Comparison of ENCODE assay signal across 16 cellular contexts in the genomic region with DNA sequence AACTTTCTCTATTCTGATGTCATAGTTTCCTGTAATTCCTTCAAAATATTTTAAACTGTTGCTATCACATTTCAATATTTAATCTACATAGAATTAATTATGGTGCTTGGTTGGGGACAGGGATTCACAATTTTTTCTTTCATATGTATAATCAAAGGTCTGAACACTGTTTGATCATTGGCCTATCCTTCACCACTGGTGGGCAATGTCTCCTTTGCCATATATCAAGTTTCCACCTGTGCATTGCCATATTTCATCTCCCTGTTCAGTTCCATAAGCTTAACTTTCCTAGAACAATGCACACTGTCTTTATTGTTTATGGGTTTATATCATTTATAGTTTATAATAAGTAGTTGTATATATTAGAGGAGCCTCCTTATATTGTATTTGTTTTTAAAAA.
"Had no signal": no experiment of that assay in that cellular context is flagged by ENCODE, and none has a peak within 500 bp of the region (broad histone marks: within the 10 kb centered on the region; RNA-seq: fewer than 3 reads in every experiment).

No MANE protein-coding gene starts in this region.

- H3K27ac ChIP-seq: body of pancreas, coronary artery, thyroid gland had no signal

- H3K9me3 ChIP-seq: body of pancreas, thyroid gland had no signal

- DNase-seq: activated CD4-positive, alpha-beta T cell treated with anti-CD3 and anti-CD28 coated beads, Interleukin-2, amount 10 ng/mL, durations not matched to agents 7 days and 5 days; activated CD4-positive, CD25-positive, alpha-beta regulatory T cell; activated CD8-positive, alpha-beta memory T cell treated with anti-CD3 and anti-CD28 coated beads, Interleukin-2, amount 50 U/mL, for 48 hours; activated gamma-delta T cell treated with Interleukin-2 at 50 U/mL for 16 hours; amniotic stem cell; body of pancreas; effector CD8-positive, alpha-beta T cell; hippocampal formation; kidney glomerular epithelial cell; mesendoderm; stimulated activated CD4-positive, alpha-beta T cell treated with anti-CD3 and anti-CD28 coated beads, Interleukin-2, amount 100 ng/mL, for 48 hours; stimulated activated naive B cell treated with anti-CD40 and anti-IgM and Interleukin-4, amounts not matched to agents 10 μg/mL and 1 μg/mL and 100 μg/mL, for 72 hours; thyroid gland had no signal

- H3K27me3 ChIP-seq: body of pancreas, thyroid gland had no signal

- H3K4me3 ChIP-seq: body of pancreas, coronary artery, thyroid gland had no signal

- FAIRE-seq: TTC549 had no signal

- H3K36me3 ChIP-seq: thyroid gland had no signal

- H3K4me1 ChIP-seq: body of pancreas, thyroid gland had no signal

- ATAC-seq: body of pancreas; natural killer cell treated with Interleukin-12 subunit alpha and Interleukin-12 subunit beta and Interleukin-15 and Interleukin-18, amount 100 ng/mL, for 72 hours; stimulated activated naive B cell treated with anti-CD40 and anti-IgM and Interleukin-4, amounts not matched to agents 10 μg/mL and 1 μg/mL and 100 μg/mL, for 72 hours had no signal
